1 cellular context compared by ENCODE assay signal in genomic region chr12:59600174-59600573, GRCh38.
TF ChIP-seq lines count a peak whose summit lies in the region.

No MANE protein-coding gene starts in this region.

TF ChIP-seq in IMR-90, 13 proteins besides CTCF, POLR2A, EP300 and RAD21 (continued from another document):
- TF ChIP-seq USF2 (IDR thresholded peaks at IDR 0.05; ENCODE audit: low read depth, low read length): no peak
- TF ChIP-seq BHLHE40 (IDR thresholded peaks at IDR 0.05; ENCODE audit: low read depth, low read length): no peak
